16 cellular contexts compared by ENCODE assay signal in genomic region chr15:43465105-43465504, GRCh38. TPM values are rescaled to one million over a fixed set of nuclear protein-coding genes. Genes with fewer than 3 reads are reported as not detected.
DNase-seq lines count a peak whose midpoint lies in the region; ATAC-seq and TF ChIP-seq lines count a peak whose summit lies in the region.
"Had no signal": no experiment of that assay in that cellular context is flagged by ENCODE, and none has a peak within 500 bp of the region (broad histone marks: within the 10 kb centered on the region; RNA-seq: fewer than 3 reads in every experiment).

No MANE protein-coding gene starts in this region.

- H3K36me3 Mint-ChIP-seq in chondrocyte (ENCODE audit: low read depth), result peaks cover 14% of the 10 kb centered on the region

- H3K4me3 ChIP-seq in osteoblast (ENCODE audit: insufficient read depth, low read length) (no peak overlapping the region), tibial nerve (no peak overlapping the region)

- no peak for TF ChIP-seq EP300 in tibial nerve (IDR thresholded peaks at IDR 0.05)

- H3K4me3 Mint-ChIP-seq in chondrocyte (ENCODE audit: unreplicated experiment), result peak overlapping the region; percentile 9
- H3K4me3 Mint-ChIP-seq: stimulated activated naive B cell treated with anti-CD40 and anti-IgM and Interleukin-4, amounts not matched to agents 10 μg/mL and 1 μg/mL and 100 μg/mL, for 72 hours had no signal

- ATAC-seq in GM21723 (IDR thresholded peaks at IDR 0.05; ENCODE audit: unreplicated experiment) (no peak), HG03520 (IDR thresholded peaks at IDR 0.05; ENCODE audit: unreplicated experiment) (no peak)
- ATAC-seq: stimulated activated naive B cell treated with anti-CD40 and anti-IgM and Interleukin-4, amounts not matched to agents 10 μg/mL and 1 μg/mL and 100 μg/mL, for 72 hours had no signal

- H3K27ac ChIP-seq in osteoblast (ENCODE audit: low read depth, low read length), result peak overlapping the region; percentile 84
- H3K27ac ChIP-seq in tibial nerve, result peak overlapping the region in 1 of 4 donors; percentile 39
- H3K27ac ChIP-seq: HL-60 had no signal

- H3K9me3 ChIP-seq in osteoblast (ENCODE audit: low read depth, low read length) (no peaks in the 10 kb centered on the region), tibial nerve (no peaks in the 10 kb centered on the region)

- no peaks in the 10 kb centered on the region for H4K20me1 ChIP-seq in osteoblast (ENCODE audit: insufficient read depth, low read length)

- no peaks in the 10 kb centered on the region for H3K9me3 Mint-ChIP-seq in chondrocyte (ENCODE audit: low read depth)
- H3K9me3 Mint-ChIP-seq: stimulated activated naive B cell treated with anti-CD40 and anti-IgM and Interleukin-4, amounts not matched to agents 10 μg/mL and 1 μg/mL and 100 μg/mL, for 72 hours had no signal

- H2AFZ ChIP-seq in osteoblast (ENCODE audit: low read length), result no peak overlapping the region

- peaks cover 46% of the 10 kb centered on the region for H3K4me1 ChIP-seq in osteoblast (ENCODE audit: insufficient read depth, low read length)
- H3K4me1 ChIP-seq in tibial nerve, result no peaks in the 10 kb centered on the region

- H3K36me3 ChIP-seq in osteoblast (ENCODE audit: insufficient read depth, low read length) (peaks cover 50% of the 10 kb centered on the region), tibial nerve (peaks cover 0 to 66% (median 1%) of the 10 kb centered on the region in 3 donors)

- no peaks in the 10 kb centered on the region for H3K27me3 Mint-ChIP-seq in chondrocyte (ENCODE audit: low read depth)
- H3K27me3 Mint-ChIP-seq: stimulated activated naive B cell treated with anti-CD40 and anti-IgM and Interleukin-4, amounts not matched to agents 10 μg/mL and 1 μg/mL and 100 μg/mL, for 72 hours had no signal

- H3K4me1 Mint-ChIP-seq in chondrocyte (ENCODE audit: low read depth), result peaks cover 24% of the 10 kb centered on the region
- H3K4me1 Mint-ChIP-seq: stimulated activated naive B cell treated with anti-CD40 and anti-IgM and Interleukin-4, amounts not matched to agents 10 μg/mL and 1 μg/mL and 100 μg/mL, for 72 hours had no signal

- no peaks in the 10 kb centered on the region for H3K27me3 ChIP-seq in osteoblast (ENCODE audit: insufficient read depth, low read length)
- no peaks in the 10 kb centered on the region for H3K27me3 ChIP-seq in tibial nerve

- peak overlapping the region; percentile 26 for H3K4me2 ChIP-seq in osteoblast (ENCODE audit: insufficient read depth, low read length)

- H3K27ac Mint-ChIP-seq in chondrocyte (ENCODE audit: unreplicated experiment), result peak overlapping the region; percentile 97
- H3K27ac Mint-ChIP-seq: stimulated activated naive B cell treated with anti-CD40 and anti-IgM and Interleukin-4, amounts not matched to agents 10 μg/mL and 1 μg/mL and 100 μg/mL, for 72 hours had no signal

- TF ChIP-seq POLR2A in tibial nerve (IDR thresholded peaks at IDR 0.05), result no peak

- H3K79me2 ChIP-seq in osteoblast (ENCODE audit: insufficient read depth, low read length), result peaks cover 6% of the 10 kb centered on the region

- 63 to 71% methylated on average over 2 of the region's 2 CpGs for WGBS in tibial nerve, 2 donors

- DNase-seq in GM04504 (ENCODE audit: low read depth) (peak; percentile 63), NOMO-1 treated with DMSO at 0.1 percent for 48 hours (lab: John Stamatoyannopoulos, UW; ENCODE audit: unreplicated experiment) (peak; percentile 82), chondrocyte (ENCODE audit: low spot score) (no peak), osteoblast (ENCODE audit: insufficient read length, low spot score, missing footprints) (peak; percentile 30), tibial nerve (ENCODE audit: low spot score in 2 of 2) (no peak), NCI-H748 (lab: John Stamatoyannopoulos, UW; ENCODE audit: unreplicated experiment) (no peak)
- DNase-seq: DMS153; islet precursor cell; NCI-H1417; NCI-H774; nucleus accumbens; stimulated activated naive B cell treated with anti-CD40 and anti-IgM and Interleukin-4, amounts not matched to agents 10 μg/mL and 1 μg/mL and 100 μg/mL, for 72 hours; T-helper 1 cell had no signal

- TF ChIP-seq CTCF in chondrocyte (IDR thresholded peaks at IDR 0.05) (no peak), osteoblast (IDR thresholded peaks at IDR 0.05; ENCODE audit: extremely low read depth, low read depth, low read length) (no peak), tibial nerve (IDR thresholded peaks at IDR 0.05) (no peak)

RNA-seq across cellular contexts. Expression of gene TP53BP1, which starts 27.9 kb away (rescaled TPM):
- total RNA-seq in chondrocyte (44.8 to 71.1 TPM (median 45.6 TPM) in 3 replicates), osteoblast (81.6 and 88.7 TPM in 2 replicates), tibial nerve (10 to 100 TPM; 37.6 to 47.4 (median 42.4) TPM)

RNA-seq across cellular contexts. Expression of gene MAP1A, which starts 52.3 kb away (rescaled TPM):
- 95.3 to 99.9 TPM (median 96.3 TPM) in 3 replicates for total RNA-seq in chondrocyte
- 117 and 121 TPM in 2 replicates for total RNA-seq in osteoblast
- 10 to 100 TPM; 17.4 to 23.7 (median 21.3) TPM for total RNA-seq in tibial nerve

Comparison
In these comparisons a context has a peak if more than half of its experiments do, and no peak if none do; other contexts are left out.
1. DNase-seq: peak in GM04504 (single experiment), NOMO-1 treated with DMSO at 0.1 percent for 48 hours (single experiment) and osteoblast (single experiment); none in chondrocyte (single experiment), tibial nerve (0 of 2) and NCI-H748 (single experiment).